ENCODE assay signal across 7 cellular contexts in genomic region chr1:218700666-218701065, GRCh38.
"Had no signal": no experiment of that assay in that cellular context is flagged by ENCODE, and none has a peak within 500 bp of the region (broad histone marks: within the 10 kb centered on the region; RNA-seq: fewer than 3 reads in every experiment).

No MANE protein-coding gene starts in this region.

- ATAC-seq: GM23338 had no signal

- H3K4me2 ChIP-seq: GM23338 had no signal

- FAIRE-seq: H1, H54, HTR-8/SVneo had no signal

- H3K4me3 ChIP-seq: GM23338 had no signal

- DNase-seq: H9, HCEC 1CT, KBM-7 had no signal

- H2AFZ ChIP-seq: GM23338 had no signal
